1 cellular context compared by ENCODE assay signal in genomic region chr13:55577847-55578210, GRCh38.
TF ChIP-seq lines count a peak whose summit lies in the region.

No MANE protein-coding gene starts in this region.

TF ChIP-seq in H1, 55 proteins besides CTCF, POLR2A, EP300 and RAD21 (continued from another document):
- no peak for TF ChIP-seq HDAC2 (IDR thresholded peaks at IDR 0.05; ENCODE audit: borderline replicate concordance in 1 of 2, low read depth in 2 of 2, low read length in 2 of 2)
